In the genomic region with DNA sequence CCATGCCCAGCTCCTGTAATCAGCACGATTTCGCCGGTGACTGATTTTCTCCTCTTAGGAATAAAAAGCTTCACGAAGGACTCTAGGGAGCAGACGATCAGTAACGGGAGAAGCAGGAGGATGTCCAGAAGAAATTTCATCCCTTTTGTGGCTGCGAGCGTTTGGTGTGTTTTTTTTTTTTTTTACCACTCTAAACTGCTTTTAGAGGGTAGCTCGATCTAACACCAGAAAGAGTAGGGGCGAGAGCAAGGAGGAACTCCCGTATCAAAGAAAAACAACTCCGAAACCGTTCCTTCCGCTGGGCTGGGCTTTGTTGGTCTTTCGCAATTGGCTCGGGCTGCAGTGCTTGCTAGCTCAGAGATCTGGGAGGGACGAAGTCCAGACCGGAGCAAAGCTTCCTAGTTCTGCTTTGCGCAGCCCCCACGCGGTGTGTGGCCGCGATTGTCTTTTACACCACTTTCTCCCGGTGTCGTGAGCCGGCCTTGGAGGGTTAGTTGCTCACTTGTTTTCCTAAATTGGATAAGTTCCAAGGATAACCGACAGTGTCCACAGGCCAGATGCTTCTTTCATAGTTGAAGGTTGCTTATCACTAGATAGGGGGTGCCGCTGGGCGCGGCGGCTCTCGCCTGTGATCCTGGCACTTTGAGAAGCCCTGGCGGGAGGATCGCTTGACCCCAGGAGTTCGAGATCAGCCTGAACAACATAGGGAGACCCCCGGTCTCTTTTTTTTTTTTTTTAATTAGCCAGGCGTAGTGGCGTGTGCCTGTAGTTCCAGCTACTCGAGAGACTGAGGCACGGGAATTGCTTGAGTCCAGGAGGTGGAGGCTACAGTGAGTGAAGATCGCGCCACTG, we compare ENCODE assay signal across 1 cellular context.
TF ChIP-seq lines count a peak whose summit lies in the region.

A gene with protein sequence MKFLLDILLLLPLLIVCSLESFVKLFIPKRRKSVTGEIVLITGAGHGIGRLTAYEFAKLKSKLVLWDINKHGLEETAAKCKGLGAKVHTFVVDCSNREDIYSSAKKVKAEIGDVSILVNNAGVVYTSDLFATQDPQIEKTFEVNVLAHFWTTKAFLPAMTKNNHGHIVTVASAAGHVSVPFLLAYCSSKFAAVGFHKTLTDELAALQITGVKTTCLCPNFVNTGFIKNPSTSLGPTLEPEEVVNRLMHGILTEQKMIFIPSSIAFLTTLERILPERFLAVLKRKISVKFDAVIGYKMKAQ (minus strand): TSS at position 258 of the 852 bp plus-strand sequence. CDS start 118 bp downstream, at position 140.

TF ChIP-seq in HepG2, 621 proteins besides CTCF, POLR2A, EP300 and RAD21 (continued from another document and continues in another):
- TF ChIP-seq, protein P1, sequence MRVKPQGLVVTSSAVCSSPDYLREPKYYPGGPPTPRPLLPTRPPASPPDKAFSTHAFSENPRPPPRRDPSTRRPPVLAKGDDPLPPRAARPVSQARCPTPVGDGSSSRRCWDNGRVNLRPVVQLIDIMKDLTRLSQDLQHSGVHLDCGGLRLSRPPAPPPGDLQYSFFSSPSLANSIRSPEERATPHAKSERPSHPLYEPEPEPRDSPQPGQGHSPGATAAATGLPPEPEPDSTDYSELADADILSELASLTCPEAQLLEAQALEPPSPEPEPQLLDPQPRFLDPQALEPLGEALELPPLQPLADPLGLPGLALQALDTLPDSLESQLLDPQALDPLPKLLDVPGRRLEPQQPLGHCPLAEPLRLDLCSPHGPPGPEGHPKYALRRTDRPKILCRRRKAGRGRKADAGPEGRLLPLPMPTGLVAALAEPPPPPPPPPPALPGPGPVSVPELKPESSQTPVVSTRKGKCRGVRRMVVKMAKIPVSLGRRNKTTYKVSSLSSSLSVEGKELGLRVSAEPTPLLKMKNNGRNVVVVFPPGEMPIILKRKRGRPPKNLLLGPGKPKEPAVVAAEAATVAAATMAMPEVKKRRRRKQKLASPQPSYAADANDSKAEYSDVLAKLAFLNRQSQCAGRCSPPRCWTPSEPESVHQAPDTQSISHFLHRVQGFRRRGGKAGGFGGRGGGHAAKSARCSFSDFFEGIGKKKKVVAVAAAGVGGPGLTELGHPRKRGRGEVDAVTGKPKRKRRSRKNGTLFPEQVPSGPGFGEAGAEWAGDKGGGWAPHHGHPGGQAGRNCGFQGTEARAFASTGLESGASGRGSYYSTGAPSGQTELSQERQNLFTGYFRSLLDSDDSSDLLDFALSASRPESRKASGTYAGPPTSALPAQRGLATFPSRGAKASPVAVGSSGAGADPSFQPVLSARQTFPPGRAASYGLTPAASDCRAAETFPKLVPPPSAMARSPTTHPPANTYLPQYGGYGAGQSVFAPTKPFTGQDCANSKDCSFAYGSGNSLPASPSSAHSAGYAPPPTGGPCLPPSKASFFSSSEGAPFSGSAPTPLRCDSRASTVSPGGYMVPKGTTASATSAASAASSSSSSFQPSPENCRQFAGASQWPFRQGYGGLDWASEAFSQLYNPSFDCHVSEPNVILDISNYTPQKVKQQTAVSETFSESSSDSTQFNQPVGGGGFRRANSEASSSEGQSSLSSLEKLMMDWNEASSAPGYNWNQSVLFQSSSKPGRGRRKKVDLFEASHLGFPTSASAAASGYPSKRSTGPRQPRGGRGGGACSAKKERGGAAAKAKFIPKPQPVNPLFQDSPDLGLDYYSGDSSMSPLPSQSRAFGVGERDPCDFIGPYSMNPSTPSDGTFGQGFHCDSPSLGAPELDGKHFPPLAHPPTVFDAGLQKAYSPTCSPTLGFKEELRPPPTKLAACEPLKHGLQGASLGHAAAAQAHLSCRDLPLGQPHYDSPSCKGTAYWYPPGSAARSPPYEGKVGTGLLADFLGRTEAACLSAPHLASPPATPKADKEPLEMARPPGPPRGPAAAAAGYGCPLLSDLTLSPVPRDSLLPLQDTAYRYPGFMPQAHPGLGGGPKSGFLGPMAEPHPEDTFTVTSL (CRISPR knock-in tag; IDR thresholded peaks at IDR 0.05; ENCODE audit: borderline replicate concordance): peak; percentile 85
- TF ChIP-seq, protein P2, sequence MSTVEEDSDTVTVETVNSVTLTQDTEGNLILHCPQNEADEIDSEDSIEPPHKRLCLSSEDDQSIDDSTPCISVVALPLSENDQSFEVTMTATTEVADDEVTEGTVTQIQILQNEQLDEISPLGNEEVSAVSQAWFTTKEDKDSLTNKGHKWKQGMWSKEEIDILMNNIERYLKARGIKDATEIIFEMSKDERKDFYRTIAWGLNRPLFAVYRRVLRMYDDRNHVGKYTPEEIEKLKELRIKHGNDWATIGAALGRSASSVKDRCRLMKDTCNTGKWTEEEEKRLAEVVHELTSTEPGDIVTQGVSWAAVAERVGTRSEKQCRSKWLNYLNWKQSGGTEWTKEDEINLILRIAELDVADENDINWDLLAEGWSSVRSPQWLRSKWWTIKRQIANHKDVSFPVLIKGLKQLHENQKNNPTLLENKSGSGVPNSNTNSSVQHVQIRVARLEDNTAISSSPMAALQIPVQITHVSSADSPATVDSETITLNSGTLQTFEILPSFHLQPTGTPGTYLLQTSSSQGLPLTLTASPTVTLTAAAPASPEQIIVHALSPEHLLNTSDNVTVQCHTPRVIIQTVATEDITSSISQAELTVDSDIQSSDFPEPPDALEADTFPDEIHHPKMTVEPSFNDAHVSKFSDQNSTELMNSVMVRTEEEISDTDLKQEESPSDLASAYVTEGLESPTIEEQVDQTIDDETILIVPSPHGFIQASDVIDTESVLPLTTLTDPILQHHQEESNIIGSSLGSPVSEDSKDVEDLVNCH (CRISPR knock-in tag; IDR thresholded peaks at IDR 0.05): no peak
- TF ChIP-seq, protein P3, sequence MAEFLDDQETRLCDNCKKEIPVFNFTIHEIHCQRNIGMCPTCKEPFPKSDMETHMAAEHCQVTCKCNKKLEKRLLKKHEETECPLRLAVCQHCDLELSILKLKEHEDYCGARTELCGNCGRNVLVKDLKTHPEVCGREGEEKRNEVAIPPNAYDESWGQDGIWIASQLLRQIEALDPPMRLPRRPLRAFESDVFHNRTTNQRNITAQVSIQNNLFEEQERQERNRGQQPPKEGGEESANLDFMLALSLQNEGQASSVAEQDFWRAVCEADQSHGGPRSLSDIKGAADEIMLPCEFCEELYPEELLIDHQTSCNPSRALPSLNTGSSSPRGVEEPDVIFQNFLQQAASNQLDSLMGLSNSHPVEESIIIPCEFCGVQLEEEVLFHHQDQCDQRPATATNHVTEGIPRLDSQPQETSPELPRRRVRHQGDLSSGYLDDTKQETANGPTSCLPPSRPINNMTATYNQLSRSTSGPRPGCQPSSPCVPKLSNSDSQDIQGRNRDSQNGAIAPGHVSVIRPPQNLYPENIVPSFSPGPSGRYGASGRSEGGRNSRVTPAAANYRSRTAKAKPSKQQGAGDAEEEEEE (CRISPR knock-in tag; IDR thresholded peaks at IDR 0.05; ENCODE audit: borderline replicate concordance): no peak
- TF ChIP-seq NAIF1 (CRISPR knock-in tag; IDR thresholded peaks at IDR 0.05; ENCODE audit: borderline replicate concordance) (peak; percentile 89), ARHGAP35 (CRISPR knock-in tag; IDR thresholded peaks at IDR 0.05; ENCODE audit: borderline replicate concordance) (0 out of 2 replicates have a peak, but pooled peaks have one; percentile 39), ZNF660 (CRISPR knock-in tag; IDR thresholded peaks at IDR 0.05; ENCODE audit: borderline replicate concordance, low read depth) (no peak), CREM (IDR thresholded peaks at IDR 0.05) (peak; percentile 71; the same call in 1 of the 2 replicates), CREM (CRISPR knock-in tag; IDR thresholded peaks at IDR 0.05) (no peak), MIER2 (CRISPR knock-in tag; IDR thresholded peaks at IDR 0.05) (peak; percentile 43; the same call in 1 of the 2 replicates), RARA (CRISPR knock-in tag; IDR thresholded peaks at IDR 0.05) (peak; percentile 65; the same call in 1 of the 2 replicates), ZNF282 (IDR thresholded peaks at IDR 0.05; ENCODE audit: partially characterized antibody) (no peak), CBX5 (CRISPR knock-in tag; IDR thresholded peaks at IDR 0.05; ENCODE audit: borderline replicate concordance) (peak; percentile 81; the same call in 1 of the 2 replicates), ZFP37 (CRISPR knock-in tag; IDR thresholded peaks at IDR 0.05; ENCODE audit: borderline replicate concordance) (peak; percentile 71; the same call in 1 of the 2 replicates), ZSCAN22 (CRISPR knock-in tag; IDR thresholded peaks at IDR 0.05) (no peak), ZNF337 (CRISPR knock-in tag; IDR thresholded peaks at IDR 0.05; ENCODE audit: borderline replicate concordance, low read depth) (peak; percentile 87; the same call in 1 of the 2 replicates), FOXO1 (CRISPR knock-in tag; IDR thresholded peaks at IDR 0.05) (peak; percentile 78; the same call in 1 of the 2 replicates), KDM5B (CRISPR knock-in tag; IDR thresholded peaks at IDR 0.05; ENCODE audit: borderline replicate concordance) (peak; percentile 79; the same call in 1 of the 2 replicates), RBM39 (IDR thresholded peaks at IDR 0.05; ENCODE audit: low read depth, low read length, poor library complexity, severe bottlenecking) (no peak), ZNF75D (CRISPR knock-in tag; IDR thresholded peaks at IDR 0.05; ENCODE audit: borderline replicate concordance) (no peak), TAF15 (IDR thresholded peaks at IDR 0.05; ENCODE audit: low read depth, low read length, poor library complexity, severe bottlenecking) (no peak), ZMYM3 (CRISPR knock-in tag; IDR thresholded peaks at IDR 0.05) (peak; percentile 64; the same call in 1 of the 2 replicates), SNRNP70 (IDR thresholded peaks at IDR 0.05; ENCODE audit: low read depth, low read length) (no peak), PRMT3 (CRISPR knock-in tag; IDR thresholded peaks at IDR 0.05; ENCODE audit: borderline replicate concordance, low read depth) (no peak), ZNF615 (CRISPR knock-in tag; IDR thresholded peaks at IDR 0.05; ENCODE audit: borderline replicate concordance) (no peak), ESRRA (CRISPR knock-in tag; IDR thresholded peaks at IDR 0.05; ENCODE audit: low read depth) (no peak; the same call in 1 of the 2 replicates), POLR2AphosphoS2 (IDR thresholded peaks at IDR 0.05; ENCODE audit: low read depth, low read length) (no peak), ZFP36L1 (CRISPR knock-in tag; IDR thresholded peaks at IDR 0.05) (peak; percentile 86; the same call in 1 of the 2 replicates), ETV6 (CRISPR knock-in tag; conservative IDR thresholded peaks at IDR 0.05) (peak; percentile 58; the same call in 1 of the 2 replicates)
- TF ChIP-seq, protein P4, sequence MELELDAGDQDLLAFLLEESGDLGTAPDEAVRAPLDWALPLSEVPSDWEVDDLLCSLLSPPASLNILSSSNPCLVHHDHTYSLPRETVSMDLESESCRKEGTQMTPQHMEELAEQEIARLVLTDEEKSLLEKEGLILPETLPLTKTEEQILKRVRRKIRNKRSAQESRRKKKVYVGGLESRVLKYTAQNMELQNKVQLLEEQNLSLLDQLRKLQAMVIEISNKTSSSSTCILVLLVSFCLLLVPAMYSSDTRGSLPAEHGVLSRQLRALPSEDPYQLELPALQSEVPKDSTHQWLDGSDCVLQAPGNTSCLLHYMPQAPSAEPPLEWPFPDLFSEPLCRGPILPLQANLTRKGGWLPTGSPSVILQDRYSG (CRISPR knock-in tag; IDR thresholded peaks at IDR 0.05): no peak
- TF ChIP-seq, protein P5, sequence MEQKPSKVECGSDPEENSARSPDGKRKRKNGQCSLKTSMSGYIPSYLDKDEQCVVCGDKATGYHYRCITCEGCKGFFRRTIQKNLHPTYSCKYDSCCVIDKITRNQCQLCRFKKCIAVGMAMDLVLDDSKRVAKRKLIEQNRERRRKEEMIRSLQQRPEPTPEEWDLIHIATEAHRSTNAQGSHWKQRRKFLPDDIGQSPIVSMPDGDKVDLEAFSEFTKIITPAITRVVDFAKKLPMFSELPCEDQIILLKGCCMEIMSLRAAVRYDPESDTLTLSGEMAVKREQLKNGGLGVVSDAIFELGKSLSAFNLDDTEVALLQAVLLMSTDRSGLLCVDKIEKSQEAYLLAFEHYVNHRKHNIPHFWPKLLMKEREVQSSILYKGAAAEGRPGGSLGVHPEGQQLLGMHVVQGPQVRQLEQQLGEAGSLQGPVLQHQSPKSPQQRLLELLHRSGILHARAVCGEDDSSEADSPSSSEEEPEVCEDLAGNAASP (CRISPR knock-in tag; IDR thresholded peaks at IDR 0.05; ENCODE audit: borderline replicate concordance): peak; percentile 14; the same call in 1 of the 2 replicates
- TF ChIP-seq, protein P6, sequence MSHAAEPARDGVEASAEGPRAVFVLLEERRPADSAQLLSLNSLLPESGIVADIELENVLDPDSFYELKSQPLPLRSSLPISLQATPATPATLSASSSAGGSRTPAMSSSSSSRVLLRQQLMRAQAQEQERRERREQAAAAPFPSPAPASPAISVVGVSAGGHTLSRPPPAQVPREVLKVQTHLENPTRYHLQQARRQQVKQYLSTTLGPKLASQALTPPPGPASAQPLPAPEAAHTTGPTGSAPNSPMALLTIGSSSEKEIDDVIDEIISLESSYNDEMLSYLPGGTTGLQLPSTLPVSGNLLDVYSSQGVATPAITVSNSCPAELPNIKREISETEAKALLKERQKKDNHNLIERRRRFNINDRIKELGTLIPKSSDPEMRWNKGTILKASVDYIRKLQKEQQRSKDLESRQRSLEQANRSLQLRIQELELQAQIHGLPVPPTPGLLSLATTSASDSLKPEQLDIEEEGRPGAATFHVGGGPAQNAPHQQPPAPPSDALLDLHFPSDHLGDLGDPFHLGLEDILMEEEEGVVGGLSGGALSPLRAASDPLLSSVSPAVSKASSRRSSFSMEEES (CRISPR knock-in tag; IDR thresholded peaks at IDR 0.05): peak; percentile 67; the same call in 1 of the 2 replicates
- TF ChIP-seq, protein P7, sequence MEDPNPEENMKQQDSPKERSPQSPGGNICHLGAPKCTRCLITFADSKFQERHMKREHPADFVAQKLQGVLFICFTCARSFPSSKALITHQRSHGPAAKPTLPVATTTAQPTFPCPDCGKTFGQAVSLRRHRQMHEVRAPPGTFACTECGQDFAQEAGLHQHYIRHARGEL (CRISPR knock-in tag; IDR thresholded peaks at IDR 0.05): no peak
- TF ChIP-seq, protein P8, sequence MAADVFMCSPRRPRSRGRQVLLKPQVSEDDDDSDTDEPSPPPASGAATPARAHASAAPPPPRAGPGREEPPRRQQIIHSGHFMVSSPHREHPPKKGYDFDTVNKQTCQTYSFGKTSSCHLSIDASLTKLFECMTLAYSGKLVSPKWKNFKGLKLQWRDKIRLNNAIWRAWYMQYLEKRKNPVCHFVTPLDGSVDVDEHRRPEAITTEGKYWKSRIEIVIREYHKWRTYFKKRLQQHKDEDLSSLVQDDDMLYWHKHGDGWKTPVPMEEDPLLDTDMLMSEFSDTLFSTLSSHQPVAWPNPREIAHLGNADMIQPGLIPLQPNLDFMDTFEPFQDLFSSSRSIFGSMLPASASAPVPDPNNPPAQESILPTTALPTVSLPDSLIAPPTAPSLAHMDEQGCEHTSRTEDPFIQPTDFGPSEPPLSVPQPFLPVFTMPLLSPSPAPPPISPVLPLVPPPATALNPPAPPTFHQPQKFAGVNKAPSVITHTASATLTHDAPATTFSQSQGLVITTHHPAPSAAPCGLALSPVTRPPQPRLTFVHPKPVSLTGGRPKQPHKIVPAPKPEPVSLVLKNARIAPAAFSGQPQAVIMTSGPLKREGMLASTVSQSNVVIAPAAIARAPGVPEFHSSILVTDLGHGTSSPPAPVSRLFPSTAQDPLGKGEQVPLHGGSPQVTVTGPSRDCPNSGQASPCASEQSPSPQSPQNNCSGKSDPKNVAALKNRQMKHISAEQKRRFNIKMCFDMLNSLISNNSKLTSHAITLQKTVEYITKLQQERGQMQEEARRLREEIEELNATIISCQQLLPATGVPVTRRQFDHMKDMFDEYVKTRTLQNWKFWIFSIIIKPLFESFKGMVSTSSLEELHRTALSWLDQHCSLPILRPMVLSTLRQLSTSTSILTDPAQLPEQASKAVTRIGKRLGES (CRISPR knock-in tag; IDR thresholded peaks at IDR 0.05; ENCODE audit: borderline replicate concordance): 0 out of 2 replicates have a peak, but pooled peaks have one; percentile 17
